In genomic region chr11:59658036-59658435, GRCh38 we compare ENCODE assay signal across 19 cellular contexts. TPM values are rescaled to one million over a fixed set of nuclear protein-coding genes. Genes with fewer than 3 reads are reported as not detected.
DNase-seq lines count a peak whose midpoint lies in the region; TF ChIP-seq lines count a peak whose summit lies in the region.
"Had no signal": no experiment of that assay in that cellular context is flagged by ENCODE, and none has a peak within 500 bp of the region (broad histone marks: within the 10 kb centered on the region; RNA-seq: fewer than 3 reads in every experiment).

No MANE protein-coding gene starts in this region.

- CTCF ChIA-PET in activated naive CD4-positive, alpha-beta T cell treated with anti-CD3 and anti-CD28 coated beads, Interleukin-2, amount 10 ng/mL, durations not matched to agents 7 days and 5 days (lab: Charles Lee), result no interaction called here
- CTCF ChIA-PET in activated naive CD4-positive, alpha-beta T cell treated with anti-CD3 and anti-CD28 coated beads for 36 hours (lab: Charles Lee), result no interaction called here

- H3K36me3 Mint-ChIP-seq in activated naive CD4-positive, alpha-beta T cell treated with anti-CD3 and anti-CD28 coated beads, Interleukin-2, amount 10 ng/mL, durations not matched to agents 7 days and 5 days, result peaks cover 59% of the 10 kb centered on the region
- H3K36me3 Mint-ChIP-seq in activated naive CD4-positive, alpha-beta T cell treated with anti-CD3 and anti-CD28 coated beads for 36 hours (ENCODE audit: low read depth), result peaks cover 59% of the 10 kb centered on the region

- H3K4me1 Mint-ChIP-seq in activated naive CD4-positive, alpha-beta T cell treated with anti-CD3 and anti-CD28 coated beads, Interleukin-2, amount 10 ng/mL, durations not matched to agents 7 days and 5 days, result peaks cover 11% of the 10 kb centered on the region
- peaks cover 18% of the 10 kb centered on the region for H3K4me1 Mint-ChIP-seq in activated naive CD4-positive, alpha-beta T cell treated with anti-CD3 and anti-CD28 coated beads for 36 hours (ENCODE audit: low read depth)

- no peak overlapping the region for H3K4me3 Mint-ChIP-seq in activated naive CD4-positive, alpha-beta T cell treated with anti-CD3 and anti-CD28 coated beads, Interleukin-2, amount 10 ng/mL, durations not matched to agents 7 days and 5 days
- H3K4me3 Mint-ChIP-seq in activated naive CD4-positive, alpha-beta T cell treated with anti-CD3 and anti-CD28 coated beads for 36 hours, result no peak overlapping the region
- H3K4me3 Mint-ChIP-seq: CD4-positive, alpha-beta T cell; HFFc6 had no signal

- H3K4me3 ChIP-seq in fibroblast of pulmonary artery (replicated peaks; ENCODE audit: low read depth, low read length), result no peak overlapping the region

- intact Hi-C loops in activated naive CD4-positive, alpha-beta T cell treated with anti-CD3 and anti-CD28 coated beads for 36 hours (cut with micrococcal nuclease), result no loop called here

- no peak for DNase-seq in activated naive CD4-positive, alpha-beta T cell treated with anti-CD3 and anti-CD28 coated beads, Interleukin-2, amount 10 ng/mL, durations not matched to agents 7 days and 5 days
- DNase-seq in activated naive CD4-positive, alpha-beta T cell treated with anti-CD3 and anti-CD28 coated beads for 36 hours, result no peak
- DNase-seq in fibroblast of pulmonary artery (ENCODE audit: low read depth) (peak; percentile 31), foreskin melanocyte (no peak), D341Med (ENCODE audit: low spot score) (no peak), NOMO-1 treated with dmso at 0.1 percent for 144 hours (lab: John Stamatoyannopoulos, UW; ENCODE audit: unreplicated experiment) (no peak)
- DNase-seq: ACHN; Caco-2; CD4-positive, alpha-beta T cell; DMS153; DMS79; GDM1; GOT3; H7; HFFc6; IMR-90 had no signal

- peak overlapping the region; percentile 60 for H3K27ac Mint-ChIP-seq in activated naive CD4-positive, alpha-beta T cell treated with anti-CD3 and anti-CD28 coated beads, Interleukin-2, amount 10 ng/mL, durations not matched to agents 7 days and 5 days
- no peak overlapping the region for H3K27ac Mint-ChIP-seq in activated naive CD4-positive, alpha-beta T cell treated with anti-CD3 and anti-CD28 coated beads for 36 hours
- H3K27ac Mint-ChIP-seq: CD4-positive, alpha-beta T cell; HFFc6 had no signal

- no peaks in the 10 kb centered on the region for H3K27me3 Mint-ChIP-seq in activated naive CD4-positive, alpha-beta T cell treated with anti-CD3 and anti-CD28 coated beads, Interleukin-2, amount 10 ng/mL, durations not matched to agents 7 days and 5 days
- H3K27me3 Mint-ChIP-seq in activated naive CD4-positive, alpha-beta T cell treated with anti-CD3 and anti-CD28 coated beads for 36 hours (ENCODE audit: low read depth), result no peaks in the 10 kb centered on the region
- H3K27me3 Mint-ChIP-seq: CD4-positive, alpha-beta T cell had no signal

- H3K9me3 Mint-ChIP-seq in activated naive CD4-positive, alpha-beta T cell treated with anti-CD3 and anti-CD28 coated beads, Interleukin-2, amount 10 ng/mL, durations not matched to agents 7 days and 5 days, result no peaks in the 10 kb centered on the region
- H3K9me3 Mint-ChIP-seq in activated naive CD4-positive, alpha-beta T cell treated with anti-CD3 and anti-CD28 coated beads for 36 hours, result no peaks in the 10 kb centered on the region
- H3K9me3 Mint-ChIP-seq: CD4-positive, alpha-beta T cell; HFFc6 had no signal

- no peak for TF ChIP-seq CTCF in fibroblast of pulmonary artery (IDR thresholded peaks at IDR 0.05; ENCODE audit: low read length, missing control alignments)

- no peak for TF ChIP-seq RAD21 in Ishikawa (IDR thresholded peaks at IDR 0.05; ENCODE audit: low read depth)

- TF ChIP-seq EP300 in Ishikawa (IDR thresholded peaks at IDR 0.05; ENCODE audit: borderline replicate concordance), result no peak

TF ChIP-seq in Ishikawa, 13 proteins besides CTCF, POLR2A, EP300 and RAD21:
- 0 out of 2 replicates have a peak, but pooled peaks have one; percentile 6 for TF ChIP-seq TEAD4 (IDR thresholded peaks at IDR 0.05)
- TF ChIP-seq CEBPB (IDR thresholded peaks at IDR 0.05), result peak; percentile 35; the same call in 1 of the 2 replicates
- TF ChIP-seq YY1 (IDR thresholded peaks at IDR 0.05; ENCODE audit: low read depth), result no peak
- no peak for TF ChIP-seq REST (IDR thresholded peaks at IDR 0.05; ENCODE audit: low read depth)
- TF ChIP-seq TCF12 (IDR thresholded peaks at IDR 0.05; ENCODE audit: low read depth), result no peak
TF ChIP-seq in Ishikawa: peak in this region for 2.

RNA-seq across cellular contexts. Expression of gene PATL1, which starts 10.8 kb away (rescaled TPM):
- total RNA-seq in activated naive CD4-positive, alpha-beta T cell treated with anti-CD3 and anti-CD28 coated beads for 36 hours, result 10 to 100 TPM; 56.7 to 56.8 TPM

RNA-seq across cellular contexts. Expression of gene OSBP, which starts 42.5 kb away (rescaled TPM):
- total RNA-seq in activated naive CD4-positive, alpha-beta T cell treated with anti-CD3 and anti-CD28 coated beads for 36 hours, result 10 to 100 TPM; 33.9 to 37.0 TPM

RNA-seq across cellular contexts. Expression of gene OR10V1, which starts 55.6 kb away (rescaled TPM):
- not detected for total RNA-seq in activated naive CD4-positive, alpha-beta T cell treated with anti-CD3 and anti-CD28 coated beads for 36 hours
- total RNA-seq: Caco-2; CD4-positive, alpha-beta T cell; Daoy; H7; HFFc6; HT1080; IMR-90 had no signal
